1 cellular context compared by ENCODE assay signal in the genomic region with DNA sequence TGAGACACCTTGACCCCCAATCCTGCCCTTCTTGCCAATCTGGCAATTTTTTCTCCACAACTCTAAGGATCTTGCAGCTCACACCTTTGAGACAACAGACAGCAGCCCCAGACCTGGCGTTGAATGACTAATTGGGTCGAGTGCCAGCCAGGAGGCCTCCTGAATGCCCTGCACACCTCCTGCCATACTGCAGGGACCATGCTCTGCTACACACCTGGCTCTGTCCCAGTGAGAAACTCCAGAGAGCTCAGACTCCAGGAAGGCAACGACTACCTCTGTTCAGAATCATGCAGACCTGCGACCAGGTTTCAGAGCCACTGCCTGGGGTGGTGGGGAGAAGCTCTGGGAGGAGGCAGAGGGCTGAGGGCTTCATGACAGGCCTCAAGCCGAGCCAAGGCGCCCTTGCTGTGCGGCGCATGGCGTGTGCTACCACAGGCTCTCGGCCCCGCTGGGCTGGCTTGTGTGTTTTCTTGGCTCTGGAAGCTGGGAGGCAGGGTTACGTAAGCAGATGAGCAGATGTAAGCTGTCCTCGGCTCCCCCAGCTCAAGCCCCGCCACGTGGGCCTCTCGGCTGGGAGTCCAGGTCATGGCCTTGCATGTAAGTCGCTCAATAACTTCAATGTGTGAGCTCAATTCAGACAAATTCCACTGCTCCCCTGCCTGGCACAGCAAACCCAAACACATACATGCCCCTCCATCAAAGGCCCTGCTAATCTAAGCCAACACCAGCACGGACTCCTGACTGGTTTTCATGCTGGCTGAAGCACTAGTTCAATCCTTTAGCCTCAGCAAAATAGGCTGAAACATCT.
A peak's percentile ranks its signal among the peaks of the same experiment; 100 is the strongest.
TF ChIP-seq lines count a peak whose summit lies in the region.

No MANE protein-coding gene starts in this region.

TF ChIP-seq in HepG2, 621 proteins besides CTCF, POLR2A, EP300 and RAD21 (continued from another document and continues in another):
- TF ChIP-seq ATF3 (CRISPR knock-in tag; IDR thresholded peaks at IDR 0.05) (peak; percentile 65), ZNF317 (CRISPR knock-in tag; IDR thresholded peaks at IDR 0.05) (peak; percentile 81), ZFP36L1 (CRISPR knock-in tag; IDR thresholded peaks at IDR 0.05) (peak; percentile 90; the same call in 1 of the 2 replicates), ZFX (CRISPR knock-in tag; IDR thresholded peaks at IDR 0.05; ENCODE audit: low read depth) (peak; percentile 88), ISX (CRISPR knock-in tag; conservative IDR thresholded peaks at IDR 0.05) (no peak), SP5 (CRISPR knock-in tag; IDR thresholded peaks at IDR 0.05; ENCODE audit: borderline replicate concordance, low read depth) (peak; percentile 30; the same call in 1 of the 2 replicates), ZNF543 (CRISPR knock-in tag; IDR thresholded peaks at IDR 0.05) (peak; percentile 92), CREM (IDR thresholded peaks at IDR 0.05) (peak; percentile 58; the same call in 1 of the 2 replicates), CREM (CRISPR knock-in tag; IDR thresholded peaks at IDR 0.05) (no peak), CENPX (CRISPR knock-in tag; IDR thresholded peaks at IDR 0.05) (no peak), ZSCAN9 (CRISPR knock-in tag; IDR thresholded peaks at IDR 0.05; ENCODE audit: borderline replicate concordance) (peak; percentile 86), ZNF3 (CRISPR knock-in tag; IDR thresholded peaks at IDR 0.05) (peak; percentile 82), EEA1 (CRISPR knock-in tag; IDR thresholded peaks at IDR 0.05; ENCODE audit: borderline replicate concordance) (peak; percentile 44; the same call in 1 of the 2 replicates), BRCA1 (CRISPR knock-in tag; IDR thresholded peaks at IDR 0.05) (no peak), ZNF549 (CRISPR knock-in tag; IDR thresholded peaks at IDR 0.05) (no peak), ZBTB42 (CRISPR knock-in tag; IDR thresholded peaks at IDR 0.05) (0 out of 2 replicates have a peak, but pooled peaks have one; percentile 51), ZNF225 (CRISPR knock-in tag; IDR thresholded peaks at IDR 0.05) (0 out of 2 replicates have a peak, but pooled peaks have one; percentile 59), SP4 (CRISPR knock-in tag; IDR thresholded peaks at IDR 0.05) (peak; percentile 76; the same call in 1 of the 2 replicates), MIER2 (CRISPR knock-in tag; IDR thresholded peaks at IDR 0.05) (peak; percentile 67; the same call in 1 of the 2 replicates), ZNF510 (CRISPR knock-in tag; IDR thresholded peaks at IDR 0.05; ENCODE audit: low read depth) (0 out of 2 replicates have a peak, but pooled peaks have one; percentile 69), ZNF280D (CRISPR knock-in tag; IDR thresholded peaks at IDR 0.05) (peak; percentile 71; the same call in 1 of the 2 replicates), ZNF589 (CRISPR knock-in tag; conservative IDR thresholded peaks at IDR 0.05) (no peak), JARID2 (CRISPR knock-in tag; IDR thresholded peaks at IDR 0.05; ENCODE audit: insufficient replicate concordance) (peak; percentile 77), USF2 (IDR thresholded peaks at IDR 0.05; ENCODE audit: low read depth, low read length) (peak; percentile 51; the same call in 1 of the 2 replicates), USF2 (CRISPR knock-in tag; IDR thresholded peaks at IDR 0.05; ENCODE audit: borderline replicate concordance) (peak; percentile 64; the same call in 1 of the 2 replicates), ZNF296 (CRISPR knock-in tag; conservative IDR thresholded peaks at IDR 0.05) (0 out of 2 replicates have a peak, but pooled peaks have one; percentile 12), ZNF878 (CRISPR knock-in tag; IDR thresholded peaks at IDR 0.05) (peak; percentile 73; the same call in 1 of the 2 replicates), ZFP91 (CRISPR knock-in tag; IDR thresholded peaks at IDR 0.05; ENCODE audit: borderline replicate concordance) (peak; percentile 90), FOXC1 (CRISPR knock-in tag; IDR thresholded peaks at IDR 0.05; ENCODE audit: borderline replicate concordance) (peak; percentile 73; the same call in 1 of the 2 replicates), ZNF350 (CRISPR knock-in tag; IDR thresholded peaks at IDR 0.05; ENCODE audit: borderline replicate concordance, low read depth) (peak; percentile 91; the same call in 1 of the 2 replicates), FOXA3 (CRISPR knock-in tag; IDR thresholded peaks at IDR 0.05) (peak; percentile 83), SCMH1 (CRISPR knock-in tag; IDR thresholded peaks at IDR 0.05; ENCODE audit: borderline replicate concordance) (no peak), ZNF333 (CRISPR knock-in tag; IDR thresholded peaks at IDR 0.05; ENCODE audit: borderline replicate concordance) (0 out of 2 replicates have a peak, but pooled peaks have one; percentile 45), ZNF768 (CRISPR knock-in tag; IDR thresholded peaks at IDR 0.05) (peak; percentile 73; the same call in 1 of the 2 replicates)
- TF ChIP-seq, protein P1, sequence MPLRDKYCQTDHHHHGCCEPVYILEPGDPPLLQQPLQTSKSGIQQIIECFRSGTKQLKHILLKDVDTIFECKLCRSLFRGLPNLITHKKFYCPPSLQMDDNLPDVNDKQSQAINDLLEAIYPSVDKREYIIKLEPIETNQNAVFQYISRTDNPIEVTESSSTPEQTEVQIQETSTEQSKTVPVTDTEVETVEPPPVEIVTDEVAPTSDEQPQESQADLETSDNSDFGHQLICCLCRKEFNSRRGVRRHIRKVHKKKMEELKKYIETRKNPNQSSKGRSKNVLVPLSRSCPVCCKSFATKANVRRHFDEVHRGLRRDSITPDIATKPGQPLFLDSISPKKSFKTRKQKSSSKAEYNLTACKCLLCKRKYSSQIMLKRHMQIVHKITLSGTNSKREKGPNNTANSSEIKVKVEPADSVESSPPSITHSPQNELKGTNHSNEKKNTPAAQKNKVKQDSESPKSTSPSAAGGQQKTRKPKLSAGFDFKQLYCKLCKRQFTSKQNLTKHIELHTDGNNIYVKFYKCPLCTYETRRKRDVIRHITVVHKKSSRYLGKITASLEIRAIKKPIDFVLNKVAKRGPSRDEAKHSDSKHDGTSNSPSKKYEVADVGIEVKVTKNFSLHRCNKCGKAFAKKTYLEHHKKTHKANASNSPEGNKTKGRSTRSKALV (CRISPR knock-in tag; IDR thresholded peaks at IDR 0.05) = no peak
- TF ChIP-seq, protein P2, sequence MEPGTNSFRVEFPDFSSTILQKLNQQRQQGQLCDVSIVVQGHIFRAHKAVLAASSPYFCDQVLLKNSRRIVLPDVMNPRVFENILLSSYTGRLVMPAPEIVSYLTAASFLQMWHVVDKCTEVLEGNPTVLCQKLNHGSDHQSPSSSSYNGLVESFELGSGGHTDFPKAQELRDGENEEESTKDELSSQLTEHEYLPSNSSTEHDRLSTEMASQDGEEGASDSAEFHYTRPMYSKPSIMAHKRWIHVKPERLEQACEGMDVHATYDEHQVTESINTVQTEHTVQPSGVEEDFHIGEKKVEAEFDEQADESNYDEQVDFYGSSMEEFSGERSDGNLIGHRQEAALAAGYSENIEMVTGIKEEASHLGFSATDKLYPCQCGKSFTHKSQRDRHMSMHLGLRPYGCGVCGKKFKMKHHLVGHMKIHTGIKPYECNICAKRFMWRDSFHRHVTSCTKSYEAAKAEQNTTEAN (CRISPR knock-in tag; conservative IDR thresholded peaks at IDR 0.05) = peak; percentile 49; the same call in 1 of the 2 replicates
- TF ChIP-seq, protein P3, sequence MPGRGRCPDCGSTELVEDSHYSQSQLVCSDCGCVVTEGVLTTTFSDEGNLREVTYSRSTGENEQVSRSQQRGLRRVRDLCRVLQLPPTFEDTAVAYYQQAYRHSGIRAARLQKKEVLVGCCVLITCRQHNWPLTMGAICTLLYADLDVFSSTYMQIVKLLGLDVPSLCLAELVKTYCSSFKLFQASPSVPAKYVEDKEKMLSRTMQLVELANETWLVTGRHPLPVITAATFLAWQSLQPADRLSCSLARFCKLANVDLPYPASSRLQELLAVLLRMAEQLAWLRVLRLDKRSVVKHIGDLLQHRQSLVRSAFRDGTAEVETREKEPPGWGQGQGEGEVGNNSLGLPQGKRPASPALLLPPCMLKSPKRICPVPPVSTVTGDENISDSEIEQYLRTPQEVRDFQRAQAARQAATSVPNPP (CRISPR knock-in tag; IDR thresholded peaks at IDR 0.05) = peak; percentile 69; the same call in 1 of the 2 replicates
- TF ChIP-seq, protein P4, sequence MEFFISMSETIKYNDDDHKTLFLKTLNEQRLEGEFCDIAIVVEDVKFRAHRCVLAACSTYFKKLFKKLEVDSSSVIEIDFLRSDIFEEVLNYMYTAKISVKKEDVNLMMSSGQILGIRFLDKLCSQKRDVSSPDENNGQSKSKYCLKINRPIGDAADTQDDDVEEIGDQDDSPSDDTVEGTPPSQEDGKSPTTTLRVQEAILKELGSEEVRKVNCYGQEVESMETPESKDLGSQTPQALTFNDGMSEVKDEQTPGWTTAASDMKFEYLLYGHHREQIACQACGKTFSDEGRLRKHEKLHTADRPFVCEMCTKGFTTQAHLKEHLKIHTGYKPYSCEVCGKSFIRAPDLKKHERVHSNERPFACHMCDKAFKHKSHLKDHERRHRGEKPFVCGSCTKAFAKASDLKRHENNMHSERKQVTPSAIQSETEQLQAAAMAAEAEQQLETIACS (CRISPR knock-in tag; IDR thresholded peaks at IDR 0.05) = no peak
- TF ChIP-seq, protein P5, sequence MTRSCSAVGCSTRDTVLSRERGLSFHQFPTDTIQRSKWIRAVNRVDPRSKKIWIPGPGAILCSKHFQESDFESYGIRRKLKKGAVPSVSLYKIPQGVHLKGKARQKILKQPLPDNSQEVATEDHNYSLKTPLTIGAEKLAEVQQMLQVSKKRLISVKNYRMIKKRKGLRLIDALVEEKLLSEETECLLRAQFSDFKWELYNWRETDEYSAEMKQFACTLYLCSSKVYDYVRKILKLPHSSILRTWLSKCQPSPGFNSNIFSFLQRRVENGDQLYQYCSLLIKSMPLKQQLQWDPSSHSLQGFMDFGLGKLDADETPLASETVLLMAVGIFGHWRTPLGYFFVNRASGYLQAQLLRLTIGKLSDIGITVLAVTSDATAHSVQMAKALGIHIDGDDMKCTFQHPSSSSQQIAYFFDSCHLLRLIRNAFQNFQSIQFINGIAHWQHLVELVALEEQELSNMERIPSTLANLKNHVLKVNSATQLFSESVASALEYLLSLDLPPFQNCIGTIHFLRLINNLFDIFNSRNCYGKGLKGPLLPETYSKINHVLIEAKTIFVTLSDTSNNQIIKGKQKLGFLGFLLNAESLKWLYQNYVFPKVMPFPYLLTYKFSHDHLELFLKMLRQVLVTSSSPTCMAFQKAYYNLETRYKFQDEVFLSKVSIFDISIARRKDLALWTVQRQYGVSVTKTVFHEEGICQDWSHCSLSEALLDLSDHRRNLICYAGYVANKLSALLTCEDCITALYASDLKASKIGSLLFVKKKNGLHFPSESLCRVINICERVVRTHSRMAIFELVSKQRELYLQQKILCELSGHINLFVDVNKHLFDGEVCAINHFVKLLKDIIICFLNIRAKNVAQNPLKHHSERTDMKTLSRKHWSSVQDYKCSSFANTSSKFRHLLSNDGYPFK (CRISPR knock-in tag; IDR thresholded peaks at IDR 0.05; ENCODE audit: borderline replicate concordance) = peak; percentile 68; the same call in 1 of the 2 replicates
